In genomic region chr1:95888877-95889799, GRCh38 we compare ENCODE assay signal across 18 cellular contexts.
DNase-seq lines count a peak whose midpoint lies in the region; ATAC-seq and TF ChIP-seq lines count a peak whose summit lies in the region.
"Had no signal": no experiment of that assay in that cellular context is flagged by ENCODE, and none has a peak within 500 bp of the region (broad histone marks: within the 10 kb centered on the region; RNA-seq: fewer than 3 reads in every experiment).

No MANE protein-coding gene starts in this region.

- 28 to 52% methylated on average over 7 to 8 of the region's 8 CpGs for WGBS in gastroesophageal sphincter (ENCODE audit: low coverage in 1 of 2), 2 donors
- WGBS in body of pancreas, 2 donors = 15 to 20% methylated on average over 8 of the region's 8 CpGs

- ATAC-seq in gastroesophageal sphincter = no peak
- ATAC-seq in lower lobe of right lung = no peak
- no peak for ATAC-seq in body of pancreas
- ATAC-seq: activated T-cell treated with anti-CD3 and anti-CD28 coated beads, Interleukin-2, amount 50 U/mL, for 72 hours; left colon had no signal

- H3K4me3 ChIP-seq in gastroesophageal sphincter = no peak overlapping the region
- no peak overlapping the region for H3K4me3 ChIP-seq in lower lobe of right lung
- no peak overlapping the region for H3K4me3 ChIP-seq in body of pancreas

- DNase-seq in NCI-H2029 treated with DMSO at 0.1 percent for 48 hours (lab: John Stamatoyannopoulos, UW) (peak; percentile 20), NCI-H2029 (lab: John Stamatoyannopoulos, UW) (no peak), NCI-H524 treated with DMSO at 0.1 percent for 48 hours (lab: John Stamatoyannopoulos, UW) (peak; percentile 60), fibroblast of peridontal ligament (ENCODE audit: extremely low read depth) (peak; percentile 0), pons (ENCODE audit: low spot score) (peak; percentile 1), lower lobe of right lung (no peak), body of pancreas (no peak)
- DNase-seq: activated CD4-positive, alpha-beta T cell treated with anti-CD3 and anti-CD28 coated beads for 4 hours; activated T-cell treated with anti-CD3 and anti-CD28 coated beads, Interleukin-2, amount 50 U/mL, for 72 hours; aorta; Calu3; head of caudate nucleus; left colon; NCI-H146; occipital lobe; stimulated activated CD4-positive, alpha-beta T cell treated with anti-CD3 and anti-CD28 coated beads, Interleukin-12 subunit alpha, Interleukin-12 subunit beta, amount 100 ng/mL, for 4 hours had no signal

- H3K36me3 ChIP-seq in gastroesophageal sphincter = no peaks in the 10 kb centered on the region
- H3K36me3 ChIP-seq in lower lobe of right lung = no peaks in the 10 kb centered on the region
- no peaks in the 10 kb centered on the region for H3K36me3 ChIP-seq in body of pancreas (replicated peaks in 1 of 2; ENCODE audit: insufficient read depth in 1 of 2, low read depth in 2 of 2)
- H3K36me3 ChIP-seq: tibial nerve had no signal

- TF ChIP-seq CTCF in gastroesophageal sphincter (IDR thresholded peaks at IDR 0.05) (no peak), lower lobe of right lung (IDR thresholded peaks at IDR 0.05) (no peak), body of pancreas (IDR thresholded peaks at IDR 0.05) (no peak)

- H3K4me1 ChIP-seq in gastroesophageal sphincter (no peaks in the 10 kb centered on the region), lower lobe of right lung (no peaks in the 10 kb centered on the region), body of pancreas (no peaks in the 10 kb centered on the region)

- H3K9me3 ChIP-seq in gastroesophageal sphincter (no peaks in the 10 kb centered on the region), lower lobe of right lung (no peaks in the 10 kb centered on the region), body of pancreas (peaks cover 0 to 4% (median 0%) of the 10 kb centered on the region in 3 donors)
- H3K9me3 ChIP-seq: tibial nerve had no signal

- intact Hi-C loops in lower lobe of right lung (cut with DNase I) (no loop called here), body of pancreas (cut with DNase I) (no loop called here)

- H3K27ac ChIP-seq in gastroesophageal sphincter (no peak overlapping the region), lower lobe of right lung (no peak overlapping the region), body of pancreas (no peak overlapping the region)

- no peaks in the 10 kb centered on the region for H3K27me3 ChIP-seq in gastroesophageal sphincter
- no peaks in the 10 kb centered on the region for H3K27me3 ChIP-seq in lower lobe of right lung (ENCODE audit: low read depth)
- H3K27me3 ChIP-seq in body of pancreas = no peaks in the 10 kb centered on the region
- H3K27me3 ChIP-seq: tibial nerve had no signal

- TF ChIP-seq POLR2A in gastroesophageal sphincter (IDR thresholded peaks at IDR 0.05) = no peak
- no peak for TF ChIP-seq POLR2A in body of pancreas (IDR thresholded peaks at IDR 0.05)

- no peak for TF ChIP-seq EP300 in gastroesophageal sphincter (IDR thresholded peaks at IDR 0.05)

Comparison
In these comparisons a context has a peak if more than half of its experiments do, and no peak if none do; other contexts are left out.
1. DNase-seq: peak in NCI-H2029 treated with DMSO at 0.1 percent for 48 hours (single experiment), NCI-H524 treated with DMSO at 0.1 percent for 48 hours (single experiment), fibroblast of peridontal ligament (single experiment) and pons (single experiment); none in NCI-H2029 (single experiment), lower lobe of right lung (single experiment) and body of pancreas (0 of 4).